Comparison of ENCODE assay signal across 7 cellular contexts in the genomic region with DNA sequence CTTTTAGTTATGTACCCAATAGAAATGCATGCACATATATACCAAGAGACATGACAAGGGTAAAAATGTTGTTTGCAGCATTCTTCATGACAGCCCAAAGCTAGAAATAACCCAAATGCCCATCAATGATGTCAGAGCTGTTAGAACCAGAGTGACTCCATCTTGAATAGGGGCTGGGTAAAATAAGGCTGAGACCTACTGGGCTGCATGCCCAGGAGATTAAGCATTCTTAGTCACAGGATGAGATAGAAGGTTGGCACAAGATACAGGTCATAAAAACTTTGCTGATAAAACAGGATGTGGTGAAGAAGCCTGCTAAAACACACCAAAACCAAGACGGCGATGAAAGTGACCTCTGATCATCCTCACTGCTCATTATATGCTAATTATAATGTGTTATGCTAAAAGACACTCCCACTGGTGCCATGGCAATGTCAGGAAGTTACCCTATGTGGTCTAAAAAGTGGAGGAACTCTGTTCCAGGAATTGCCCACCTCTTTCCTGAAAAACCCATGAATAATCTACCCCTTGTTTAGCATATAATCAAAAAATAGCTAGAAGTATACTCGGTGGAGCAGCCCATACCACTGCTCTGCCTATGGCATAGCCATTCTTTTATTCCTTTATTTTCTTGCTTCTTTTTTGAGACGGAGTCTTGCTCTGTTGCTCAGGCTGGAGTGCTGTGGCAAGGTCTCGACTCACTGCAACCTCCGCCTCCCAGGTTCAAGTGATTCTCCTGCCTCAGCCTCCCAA. TPM values are rescaled to one million over a fixed set of nuclear protein-coding genes. Genes with fewer than 3 reads are reported as not detected.
DNase-seq lines count a peak whose midpoint lies in the region; ATAC-seq and TF ChIP-seq lines count a peak whose summit lies in the region.

No MANE protein-coding gene starts in this region.

- H3K36me3 Mint-ChIP-seq in T-helper 1 cell treated with Interleukin-12 subunit alpha and Interleukin-12 subunit beta and Interleukin-4 antibody, amounts not matched to agents 30 μg/mL and 1 μg/mL, for 36 hours (ENCODE audit: low read depth): peaks cover 10% of the 10 kb centered on the region
- H3K36me3 Mint-ChIP-seq in Calu3 (ENCODE audit: insufficient read depth, unreplicated experiment): peaks cover 6% of the 10 kb centered on the region

- ATAC-seq in HG02938 (IDR thresholded peaks at IDR 0.05; ENCODE audit: unreplicated experiment): peak; percentile 69
- no peak for ATAC-seq in HG02610 (IDR thresholded peaks at IDR 0.05; ENCODE audit: unreplicated experiment)

- peak overlapping the region; percentile 1 for H3K27ac Mint-ChIP-seq in T-helper 1 cell treated with Interleukin-12 subunit alpha and Interleukin-12 subunit beta and Interleukin-4 antibody, amounts not matched to agents 30 μg/mL and 1 μg/mL, for 36 hours
- H3K27ac Mint-ChIP-seq in Calu3 (ENCODE audit: unreplicated experiment): no peak overlapping the region

- peaks cover 11% of the 10 kb centered on the region for H3K4me1 Mint-ChIP-seq in T-helper 1 cell treated with Interleukin-12 subunit alpha and Interleukin-12 subunit beta and Interleukin-4 antibody, amounts not matched to agents 30 μg/mL and 1 μg/mL, for 36 hours (ENCODE audit: low read depth)
- no peaks in the 10 kb centered on the region for H3K4me1 Mint-ChIP-seq in Calu3 (ENCODE audit: low read depth, unreplicated experiment)

- no TSS peak for BruUV-seq in Calu3 (replicated peaks; lab: Mats Ljungman, UMichigan)

- no peak for TF ChIP-seq CTCF in Calu3 (IDR thresholded peaks at IDR 0.05; ENCODE audit: unreplicated experiment)

- DNase-seq in effector CD4-positive, alpha-beta T cell: peak; percentile 9
- DNase-seq in stimulated activated CD8-positive, alpha-beta memory T cell treated with anti-CD3 and anti-CD28 coated beads, Interleukin-12 subunit alpha, Interleukin-12 subunit beta, amount 100 ng/mL, for 1 hour (ENCODE audit: low read depth): peak; percentile 11
- DNase-seq in Calu3 (no peak), NCI-H526 treated with DMSO at 0.1 percent for 48 hours (lab: John Stamatoyannopoulos, UW) (no peak)

- no peaks in the 10 kb centered on the region for H3K9me3 Mint-ChIP-seq in T-helper 1 cell treated with Interleukin-12 subunit alpha and Interleukin-12 subunit beta and Interleukin-4 antibody, amounts not matched to agents 30 μg/mL and 1 μg/mL, for 36 hours
- no peaks in the 10 kb centered on the region for H3K9me3 Mint-ChIP-seq in Calu3 (ENCODE audit: low read depth, unreplicated experiment)

- no peak overlapping the region for H3K4me3 Mint-ChIP-seq in T-helper 1 cell treated with Interleukin-12 subunit alpha and Interleukin-12 subunit beta and Interleukin-4 antibody, amounts not matched to agents 30 μg/mL and 1 μg/mL, for 36 hours
- no peak overlapping the region for H3K4me3 Mint-ChIP-seq in Calu3 (ENCODE audit: low read depth, unreplicated experiment)

- CTCF ChIA-PET in Calu3 (lab: Charles Lee): no interaction called here

- no peaks in the 10 kb centered on the region for H3K27me3 Mint-ChIP-seq in T-helper 1 cell treated with Interleukin-12 subunit alpha and Interleukin-12 subunit beta and Interleukin-4 antibody, amounts not matched to agents 30 μg/mL and 1 μg/mL, for 36 hours (ENCODE audit: low read depth)
- H3K27me3 Mint-ChIP-seq in Calu3 (ENCODE audit: unreplicated experiment): no peaks in the 10 kb centered on the region

- intact Hi-C loops in Calu3 (cut with micrococcal nuclease; ENCODE audit: unreplicated experiment): no loop called here

RNA-seq across cellular contexts. Expression of a gene that starts 32.9 kb away (rescaled TPM):
- total RNA-seq in Calu3 (2022): 34.8 and 36.5 TPM in 2 replicates

RNA-seq across cellular contexts. Expression of a gene that starts 42.5 kb away (rescaled TPM):
- 587 and 599 TPM in 2 replicates for total RNA-seq in Calu3 (2022)

Comparison
In these comparisons a context has a peak if more than half of its experiments do, and no peak if none do; other contexts are left out.
1. DNase-seq: peak in effector CD4-positive, alpha-beta T cell (single experiment) and stimulated activated CD8-positive, alpha-beta memory T cell treated with anti-CD3 and anti-CD28 coated beads, Interleukin-12 subunit alpha, Interleukin-12 subunit beta, amount 100 ng/mL, for 1 hour (single experiment); none in Calu3 (single experiment) and NCI-H526 treated with DMSO at 0.1 percent for 48 hours (single experiment).